In genomic region chr18:2805970-2806943, GRCh38 we compare ENCODE assay signal across 12 cellular contexts. TPM values are rescaled to one million over a fixed set of nuclear protein-coding genes. Genes with fewer than 3 reads are reported as not detected.
DNase-seq lines count a peak whose midpoint lies in the region; ATAC-seq, FAIRE-seq and TF ChIP-seq lines count a peak whose summit lies in the region.
"Had no signal": no experiment of that assay in that cellular context is flagged by ENCODE, and none has a peak within 500 bp of the region (broad histone marks: within the 10 kb centered on the region; RNA-seq: fewer than 3 reads in every experiment).

No MANE protein-coding gene starts in this region.

- H3K27me3 Mint-ChIP-seq in activated T-cell treated with anti-CD3 and anti-CD28 coated beads, Interleukin-2, amount 50 U/mL, for 4 hours (ENCODE audit: low read depth), result no peaks in the 10 kb centered on the region

- H3K4me1 Mint-ChIP-seq in activated T-cell treated with anti-CD3 and anti-CD28 coated beads, Interleukin-2, amount 50 U/mL, for 4 hours (ENCODE audit: low read depth), result no peaks in the 10 kb centered on the region

- no peaks in the 10 kb centered on the region for H3K9me3 ChIP-seq in osteoblast (ENCODE audit: low read depth, low read length)
- H3K9me3 ChIP-seq in small intestine (ENCODE audit: control insufficient read depth, low read depth), result no peaks in the 10 kb centered on the region

- DNase-seq in ELR (ENCODE audit: low read depth), result peak; percentile 34
- peak; percentile 46 for DNase-seq in LNCaP clone FGC (ENCODE audit: low read depth)
- peak; percentile 30 for DNase-seq in dedifferentiated amniotic fluid mesenchymal stem cell (ENCODE audit: extremely low spot score)
- peak; percentile 44 for DNase-seq in osteoblast (ENCODE audit: insufficient read length, low spot score, missing footprints)
- no peak for DNase-seq in small intestine
- DNase-seq in activated T-cell treated with anti-CD3 and anti-CD28 coated beads, Interleukin-2, amount 50 U/mL, for 4 hours, result no peak
- DNase-seq: cortex of kidney, NCI-H1105 treated with DMSO at 0.1 percent for 48 hours, psoas muscle, substantia nigra had no signal

- no peak overlapping the region for H2AFZ ChIP-seq in osteoblast (ENCODE audit: low read length)

- 86 to 95% (median 94%) methylated on average over 8 of the region's 8 CpGs for WGBS in small intestine, 3 donors

- no peaks in the 10 kb centered on the region for H3K79me2 ChIP-seq in osteoblast (ENCODE audit: insufficient read depth, low read length)

- TF ChIP-seq CTCF in LNCaP clone FGC (IDR thresholded peaks at IDR 0.05; ENCODE audit: control insufficient read depth, extremely low read depth, insufficient read depth) (no peak), osteoblast (IDR thresholded peaks at IDR 0.05; ENCODE audit: extremely low read depth, low read depth, low read length) (no peak)

- no peak for ATAC-seq in activated T-cell treated with anti-CD3 and anti-CD28 coated beads, Interleukin-2, amount 50 U/mL, for 4 hours
- ATAC-seq in GM21723 (IDR thresholded peaks at IDR 0.05; ENCODE audit: unreplicated experiment), result no peak
- ATAC-seq: psoas muscle had no signal

- no peak overlapping the region for H3K4me3 Mint-ChIP-seq in activated T-cell treated with anti-CD3 and anti-CD28 coated beads, Interleukin-2, amount 50 U/mL, for 4 hours

- H3K36me3 Mint-ChIP-seq in activated T-cell treated with anti-CD3 and anti-CD28 coated beads, Interleukin-2, amount 50 U/mL, for 4 hours (ENCODE audit: insufficient read depth), result peaks cover 28% of the 10 kb centered on the region

- no peak for FAIRE-seq in small intestine (lab: Jason Lieb, UNC)

- H3K27me3 ChIP-seq in osteoblast (ENCODE audit: insufficient read depth, low read length) (no peaks in the 10 kb centered on the region), small intestine (ENCODE audit: control insufficient read depth in 2 of 2, insufficient read depth in 2 of 2, low read length in 2 of 2) (no peaks in the 10 kb centered on the region)

- peak overlapping the region; percentile 65 for H3K4me2 ChIP-seq in osteoblast (ENCODE audit: insufficient read depth, low read length)

- H3K27ac ChIP-seq in osteoblast (ENCODE audit: low read depth, low read length) (no peak overlapping the region), small intestine (ENCODE audit: low read depth in 1 of 2, low read length in 1 of 2) (no peak overlapping the region)
- H3K27ac ChIP-seq: psoas muscle, SK-N-MC had no signal

- H3K9me3 Mint-ChIP-seq in activated T-cell treated with anti-CD3 and anti-CD28 coated beads, Interleukin-2, amount 50 U/mL, for 4 hours, result peaks cover 21% of the 10 kb centered on the region

- H4K20me1 ChIP-seq in osteoblast (ENCODE audit: insufficient read depth, low read length), result no peaks in the 10 kb centered on the region

- peaks cover 10% of the 10 kb centered on the region for H3K4me1 ChIP-seq in osteoblast (ENCODE audit: insufficient read depth, low read length)
- H3K4me1 ChIP-seq in small intestine (ENCODE audit: control insufficient read depth in 2 of 2, insufficient read depth in 1 of 2, low read depth in 1 of 2, low read length in 1 of 2), result no peaks in the 10 kb centered on the region
- H3K4me1 ChIP-seq: psoas muscle had no signal

- H3K36me3 ChIP-seq in osteoblast (ENCODE audit: insufficient read depth, low read length), result peaks cover 4% of the 10 kb centered on the region
- H3K36me3 ChIP-seq in small intestine (ENCODE audit: control insufficient read depth in 2 of 2, insufficient read depth in 2 of 2, low read length in 2 of 2), result peaks cover 2 to 4% of the 10 kb centered on the region in 2 donors

- H3K4me3 ChIP-seq in LNCaP clone FGC (ENCODE audit: low read depth, low read length) (no peak overlapping the region), osteoblast (ENCODE audit: insufficient read depth, low read length) (peak overlapping the region; percentile 12), small intestine (ENCODE audit: low read depth in 1 of 2, low read length in 2 of 2) (no peak overlapping the region)
- H3K4me3 ChIP-seq: psoas muscle, SK-N-MC had no signal

RNA-seq across cellular contexts. Expression of gene EMILIN2, which starts 40.5 kb away (rescaled TPM):
- total RNA-seq in osteoblast, result 4.3 and 5.0 TPM in 2 replicates
- polyA plus RNA-seq in small intestine, result 10 to 100 TPM in 1 of 3 donors, 1 to 10 TPM in 2; 1.1 to 15.3 (median 1.8) TPM
- total RNA-seq in activated T-cell treated with anti-CD3 and anti-CD28 coated beads, Interleukin-2, amount 50 U/mL, for 4 hours, result 10 to 100 TPM; 19.2 to 22.3 (median 21.5) TPM

Comparison
In these comparisons a context has a peak if more than half of its experiments do, and no peak if none do; other contexts are left out.
1. DNase-seq: peak in ELR (single experiment), LNCaP clone FGC (single experiment), dedifferentiated amniotic fluid mesenchymal stem cell (single experiment) and osteoblast (single experiment); none in small intestine (single experiment) and activated T-cell treated with anti-CD3 and anti-CD28 coated beads, Interleukin-2, amount 50 U/mL, for 4 hours (single experiment).